Comparison of ENCODE assay signal across 15 cellular contexts in genomic region chr11:94648789-94649188, GRCh38.
DNase-seq lines count a peak whose midpoint lies in the region; ATAC-seq and TF ChIP-seq lines count a peak whose summit lies in the region.
"Had no signal": no experiment of that assay in that cellular context is flagged by ENCODE, and none has a peak within 500 bp of the region (broad histone marks: within the 10 kb centered on the region; RNA-seq: fewer than 3 reads in every experiment).

No MANE protein-coding gene starts in this region.

- no peaks in the 10 kb centered on the region for H4K20me1 ChIP-seq in GM23338 (replicated peaks; ENCODE audit: insufficient read depth)

- H3K9me3 Mint-ChIP-seq in GM23338 (peaks cover 5% of the 10 kb centered on the region; the same call in 2 of the 3 replicates), mesothelial cell of epicardium (no peaks in the 10 kb centered on the region)
- H3K9me3 Mint-ChIP-seq: CD14-positive monocyte; CD8-positive, alpha-beta memory T cell had no signal

- H3K36me3 Mint-ChIP-seq in GM23338 (ENCODE audit: low read depth) (peaks cover 34% of the 10 kb centered on the region), mesothelial cell of epicardium (no peaks in the 10 kb centered on the region)
- H3K36me3 Mint-ChIP-seq: CD8-positive, alpha-beta memory T cell had no signal

- H3K9ac ChIP-seq in HUES6 (ENCODE audit: low read length) (peak overlapping the region; percentile 82), iPS-18a (ENCODE audit: low read length) (peak overlapping the region; percentile 25)

- H3K9me3 ChIP-seq in HUES6 (ENCODE audit: control insufficient read depth, insufficient read depth, low read depth, low read length) (no peaks in the 10 kb centered on the region), iPS-18a (ENCODE audit: control insufficient read depth, low read depth, low read length) (no peaks in the 10 kb centered on the region)
- H3K9me3 ChIP-seq: BE2C, Caco-2 had no signal

- no peaks in the 10 kb centered on the region for H3K9me2 ChIP-seq in GM23338 (ENCODE audit: insufficient read depth)

- H3K27me3 ChIP-seq in GM23338 (ENCODE audit: insufficient read depth) (no peaks in the 10 kb centered on the region), HUES6 (ENCODE audit: control insufficient read depth, insufficient read depth, low read length) (no peaks in the 10 kb centered on the region), iPS-18a (ENCODE audit: control insufficient read depth, insufficient read depth, low read length) (no peaks in the 10 kb centered on the region)
- H3K27me3 ChIP-seq: BE2C had no signal

- H3K4me1 ChIP-seq in GM23338 (ENCODE audit: insufficient read depth) (peaks cover 26% of the 10 kb centered on the region), HUES6 (ENCODE audit: control insufficient read depth, insufficient read depth, low read length) (peaks cover 50% of the 10 kb centered on the region), iPS-18a (ENCODE audit: control insufficient read depth, low read depth, low read length) (peaks cover 52% of the 10 kb centered on the region)

- peaks cover 9% of the 10 kb centered on the region for H3K27me3 Mint-ChIP-seq in GM23338 (ENCODE audit: insufficient read depth, low read depth, poor library complexity)
- H3K27me3 Mint-ChIP-seq in mesothelial cell of epicardium (ENCODE audit: low read depth): peaks cover under 1% of the 10 kb centered on the region

- peak overlapping the region; percentile 73 for H3K27ac Mint-ChIP-seq in GM23338
- peak overlapping the region; percentile 44 for H3K27ac Mint-ChIP-seq in mesothelial cell of epicardium
- H3K27ac Mint-ChIP-seq: CD8-positive, alpha-beta memory T cell had no signal

- peaks cover 6% of the 10 kb centered on the region; the same call in 1 of the 2 replicates for H3K36me3 ChIP-seq in GM23338 (ENCODE audit: insufficient read depth)
- H3K36me3 ChIP-seq in HUES6 (ENCODE audit: control insufficient read depth, insufficient read depth, low read length): peaks cover 66% of the 10 kb centered on the region
- H3K36me3 ChIP-seq in iPS-18a (ENCODE audit: control insufficient read depth, low read depth, low read length): peaks cover 9% of the 10 kb centered on the region
- H3K36me3 ChIP-seq: BE2C had no signal

- H3K4me3 Mint-ChIP-seq in GM23338 (peak overlapping the region; percentile 60), mesothelial cell of epicardium (no peak overlapping the region)
- H3K4me3 Mint-ChIP-seq: CD14-positive monocyte; CD8-positive, alpha-beta memory T cell had no signal

- peaks cover 14% of the 10 kb centered on the region; the same call in 1 of the 2 replicates for H3F3A ChIP-seq in GM23338 (replicated peaks; ENCODE audit: low read depth)

- DNase-seq in GM23338 (ENCODE audit: low spot score) (no peak), mesothelial cell of epicardium (ENCODE audit: low spot score in 2 of 2, unreplicated experiment in 2 of 2) (no peak), NAMALWA (ENCODE audit: low spot score) (no peak), C1 segment of cervical spinal cord (lab: John Stamatoyannopoulos, UW) (no peak)
- DNase-seq: Caco-2; CD8-positive, alpha-beta memory T cell; DND-41; GF-D8 had no signal

- H2AFZ ChIP-seq in GM23338: no peak overlapping the region

- H3K4me1 Mint-ChIP-seq in GM23338 (peaks cover 74% of the 10 kb centered on the region), mesothelial cell of epicardium (peaks cover 36% of the 10 kb centered on the region)
- H3K4me1 Mint-ChIP-seq: CD8-positive, alpha-beta memory T cell had no signal

- H3K4me3 ChIP-seq in GM23338: peak overlapping the region; percentile 18
- peak overlapping the region; percentile 20; the same call in 1 of the 2 replicates for H3K4me3 ChIP-seq in HUES6 (ENCODE audit: low read depth, low read length)
- peak overlapping the region; percentile 12 for H3K4me3 ChIP-seq in iPS-18a (ENCODE audit: low read length)
- H3K4me3 ChIP-seq: K562 had no signal

- H3K4me2 ChIP-seq in GM23338: peak overlapping the region; percentile 62

- H3K79me2 ChIP-seq in GM23338 (replicated peaks; ENCODE audit: insufficient read depth): peaks cover 36% of the 10 kb centered on the region

- H3K27ac ChIP-seq in GM23338 (ENCODE audit: low read depth): peak overlapping the region; percentile 91
- peak overlapping the region; percentile 75; the same call in 1 of the 2 replicates for H3K27ac ChIP-seq in HUES6 (ENCODE audit: low read depth, low read length)
- H3K27ac ChIP-seq in iPS-18a (ENCODE audit: low read length): no peak overlapping the region

- no peak for TF ChIP-seq CTCF in GM23338 (conservative IDR thresholded peaks at IDR 0.05; ENCODE audit: low read depth in 2 of 2)
- no peak for TF ChIP-seq CTCF in mesothelial cell of epicardium (IDR thresholded peaks at IDR 0.05; ENCODE audit: unreplicated experiment)

- ATAC-seq in GM23338 (no peak), GM21737 (IDR thresholded peaks at IDR 0.05; ENCODE audit: unreplicated experiment) (no peak)
- ATAC-seq: HCT116, K562 had no signal

TF ChIP-seq in GM23338, 12 proteins besides CTCF, POLR2A, EP300 and RAD21 (continues in another document):
- no peak for TF ChIP-seq CREB1 (CRISPR knock-in tag; IDR thresholded peaks at IDR 0.05; ENCODE audit: low read depth)
- no peak for TF ChIP-seq ZNF462 (CRISPR knock-in tag; IDR thresholded peaks at IDR 0.05)
- TF ChIP-seq STAT1 (IDR thresholded peaks at IDR 0.05; ENCODE audit: unreplicated experiment): no peak
- TF ChIP-seq ZNF114 (CRISPR knock-in tag; IDR thresholded peaks at IDR 0.05): no peak
- no peak for TF ChIP-seq NANOG (IDR thresholded peaks at IDR 0.05; ENCODE audit: borderline replicate concordance)
- no peak for TF ChIP-seq ETS1 (IDR thresholded peaks at IDR 0.05)
